ENCODE assay signal across 17 cellular contexts in the genomic region with DNA sequence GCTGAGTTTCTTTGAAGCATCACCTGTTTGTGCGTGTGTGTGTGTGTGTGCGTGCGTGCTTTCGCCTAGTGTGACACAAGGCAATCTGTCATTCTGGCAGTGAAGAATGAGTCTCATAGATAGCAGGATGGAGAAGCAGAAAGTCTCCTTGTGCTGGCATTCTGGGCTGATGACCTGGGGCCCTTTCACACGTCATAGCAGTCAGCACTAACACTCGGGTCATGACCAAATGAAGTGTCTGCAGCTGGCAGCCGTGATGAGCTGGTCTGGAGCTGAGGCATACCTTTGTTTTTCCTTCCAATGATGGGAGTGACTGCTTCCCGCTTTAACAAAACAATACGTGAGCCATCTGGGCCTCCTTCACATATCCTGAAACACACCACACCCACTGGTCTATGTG.
DNase-seq lines count a peak whose midpoint lies in the region; TF ChIP-seq lines count a peak whose summit lies in the region.
"Had no signal": no experiment of that assay in that cellular context is flagged by ENCODE, and none has a peak within 500 bp of the region (broad histone marks: within the 10 kb centered on the region; RNA-seq: fewer than 3 reads in every experiment).

No MANE protein-coding gene starts in this region.

- H2BK20ac ChIP-seq in H9 (ENCODE audit: low read depth, low read length, poor library complexity, severe bottlenecking), result no peak overlapping the region

- no peak overlapping the region for H2BK15ac ChIP-seq in H9 (ENCODE audit: low read depth, low read length)

- H3K9me3 Mint-ChIP-seq in H9, result no peaks in the 10 kb centered on the region
- H3K9me3 Mint-ChIP-seq: central memory CD8-positive, alpha-beta T cell had no signal

- H3K79me2 ChIP-seq in H9 (ENCODE audit: insufficient read depth, low read length), result no peaks in the 10 kb centered on the region

- H2AFZ ChIP-seq in H9 (ENCODE audit: low read length), result no peak overlapping the region

- H3K9ac ChIP-seq in H9 (ENCODE audit: extremely low read depth, insufficient read length, low read length), result no peak overlapping the region

- H3K4ac ChIP-seq in H9 (ENCODE audit: low read depth, low read length), result no peak overlapping the region

- H3K9me3 ChIP-seq in H9 (ENCODE audit: control insufficient read depth, low read depth, low read length) (no peaks in the 10 kb centered on the region), transverse colon (no peaks in the 10 kb centered on the region)
- H3K9me3 ChIP-seq: tibial artery had no signal

- H4K8ac ChIP-seq in H9 (replicated peaks; ENCODE audit: insufficient read length, low read depth, low read length), result no peak overlapping the region

- no peaks in the 10 kb centered on the region for H3K27me3 Mint-ChIP-seq in H9 (ENCODE audit: low read depth)

- no peak overlapping the region for H4K5ac ChIP-seq in H9 (ENCODE audit: insufficient read length, low read depth, low read length)

- H4K20me1 ChIP-seq in H9 (ENCODE audit: control insufficient read depth, insufficient read depth, insufficient read length), result no peaks in the 10 kb centered on the region

- H3K4me1 Mint-ChIP-seq in H9, result peaks cover 21 to 25% of the 10 kb centered on the region in 2 experiments
- H3K4me1 Mint-ChIP-seq: central memory CD8-positive, alpha-beta T cell had no signal

- no CpG with 5 or more reads among the region's 9 CpGs for WGBS in H9 (ENCODE audit: extremely low coverage, insufficient read length, low lambda C conversion rate)
- WGBS in transverse colon (ENCODE audit: low coverage in 1 of 2), 2 donors, result 85 to 98% methylated on average over 4 to 9 of the region's 9 CpGs

- no peak overlapping the region for H3K23ac ChIP-seq in H9 (ENCODE audit: insufficient read length, low read depth, low read length)

- no peak overlapping the region for H2BK5ac ChIP-seq in H9 (ENCODE audit: insufficient read length, low read length)

- H2AK5ac ChIP-seq in H9 (ENCODE audit: insufficient read length, low read length), result no peak overlapping the region

- no peaks in the 10 kb centered on the region for H3K27me3 ChIP-seq in H9 (ENCODE audit: insufficient read depth, low read length)
- H3K27me3 ChIP-seq in transverse colon, result no peaks in the 10 kb centered on the region
- H3K27me3 ChIP-seq: tibial artery had no signal

- TF ChIP-seq POLR2A in transverse colon (IDR thresholded peaks at IDR 0.05), result no peak

- H4K91ac ChIP-seq in H9 (ENCODE audit: insufficient read length, low read depth, low read length), result no peak overlapping the region

- no peaks in the 10 kb centered on the region for H3K36me3 ChIP-seq in transverse colon
- H3K36me3 ChIP-seq: tibial artery had no signal

- intact Hi-C loops in transverse colon (cut with DNase I; ENCODE audit: low total_unique reads), result no loop called here

- H3K23me2 ChIP-seq in H9 (ENCODE audit: insufficient read length, low read depth, low read length, poor library complexity, severe bottlenecking), result no peaks in the 10 kb centered on the region

- H3K14ac ChIP-seq in H9 (ENCODE audit: insufficient read depth, low read length), result no peak overlapping the region

- no peaks in the 10 kb centered on the region for H3K79me1 ChIP-seq in H9 (ENCODE audit: insufficient read depth, low read depth, low read length, poor library complexity, severe bottlenecking)

- no peak overlapping the region for H3K18ac ChIP-seq in H9 (ENCODE audit: insufficient read length, low read depth, low read length)

- no peaks in the 10 kb centered on the region for H3K36me3 Mint-ChIP-seq in H9 (ENCODE audit: insufficient read depth in 1 of 3, low read depth in 3 of 3)

- no peak overlapping the region for H3K4me3 Mint-ChIP-seq in H9
- H3K4me3 Mint-ChIP-seq: central memory CD8-positive, alpha-beta T cell had no signal

- H2BK12ac ChIP-seq in H9 (ENCODE audit: insufficient read length, low read depth, low read length), result no peak overlapping the region

- peaks cover 4% of the 10 kb centered on the region; the same call in 1 of the 2 replicates for H3K4me1 ChIP-seq in H9 (ENCODE audit: insufficient read depth, low read length)
- H3K4me1 ChIP-seq in transverse colon, result no peaks in the 10 kb centered on the region
- H3K4me1 ChIP-seq: tibial artery had no signal

- DNase-seq in H9, result peak; percentile 61
- peak; percentile 43 for DNase-seq in NCI-H345 treated with DMSO at 0.1 percent for 48 hours (lab: John Stamatoyannopoulos, UW; ENCODE audit: unreplicated experiment)
- peak; percentile 17 to 20 for DNase-seq in cardiac fibroblast (ENCODE audit: low read depth in 2 of 2)
- DNase-seq in islet precursor cell, result peak; percentile 66
- no peak for DNase-seq in MV-4-11 (lab: John Stamatoyannopoulos, UW)
- DNase-seq in DMS53 treated with DMSO at 0.1 percent for 48 hours (lab: John Stamatoyannopoulos, UW; ENCODE audit: unreplicated experiment), result no peak
- no peak for DNase-seq in transverse colon
- no peak for DNase-seq in SIG-M5 (lab: John Stamatoyannopoulos, UW)
- DNase-seq: activated CD4-positive, alpha-beta T cell treated with anti-CD3 and anti-CD28 coated beads, Interleukin-2, amount 50 U/mL, for 4 hours; activated T-cell treated with anti-CD3 and anti-CD28 coated beads for 4 hours; amygdala; erythroblast; NCI-H1694; Right ventricle myocardium superior; stimulated activated naive CD4-positive, alpha-beta T cell; tibial artery had no signal

- in situ Hi-C loops in transverse colon (cut with MboI; ENCODE audit: low pct_ligation_motif_present in 1 of 4, low pct_unique_long_range_greater_than_20kb in 1 of 4, low sequenced_read_pairs in 3 of 4), result no loop called here

- H3T11ph ChIP-seq in H9 (ENCODE audit: low read length), result no peak overlapping the region

- H3K27ac ChIP-seq in H9 (ENCODE audit: insufficient read length, low read depth, low read length), result no peak overlapping the region
- no peak overlapping the region for H3K27ac ChIP-seq in transverse colon
- H3K27ac ChIP-seq: tibial artery had no signal

- TF ChIP-seq CTCF in H9 (conservative IDR thresholded peaks at IDR 0.05), result no peak
- no peak for TF ChIP-seq CTCF in cardiac fibroblast (IDR thresholded peaks at IDR 0.05; ENCODE audit: low read depth, low read length)
- TF ChIP-seq CTCF in transverse colon (IDR thresholded peaks at IDR 0.05), result no peak

- H3K4me3 ChIP-seq in cardiac fibroblast (replicated peaks in 1 of 2; ENCODE audit: low read depth in 2 of 2, low read length in 2 of 2) (no peak overlapping the region), transverse colon (no peak overlapping the region)
- H3K4me3 ChIP-seq: tibial artery had no signal

- H2BK120ac ChIP-seq in H9 (ENCODE audit: low read depth, low read length, poor library complexity, severe bottlenecking), result no peak overlapping the region

- H3K27ac Mint-ChIP-seq in H9, result no peak overlapping the region; a peak in 1 of 7 replicates

- no peak overlapping the region for H3K56ac ChIP-seq in H9 (ENCODE audit: insufficient read length, low read depth, low read length)

- H3K4me2 ChIP-seq in H9 (ENCODE audit: insufficient read depth, insufficient read length, low read length), result no peak overlapping the region

- no peak for TF ChIP-seq EP300 in transverse colon (IDR thresholded peaks at IDR 0.05; ENCODE audit: low read depth)

Comparison
In these comparisons a context has a peak if more than half of its experiments do, and no peak if none do; other contexts are left out.
1. DNase-seq: peak in H9 (single experiment), NCI-H345 treated with DMSO at 0.1 percent for 48 hours (single experiment), cardiac fibroblast (2 of 2) and islet precursor cell (single experiment); none in MV-4-11 (single experiment), DMS53 treated with DMSO at 0.1 percent for 48 hours (single experiment), transverse colon (single experiment) and SIG-M5 (single experiment).